ENCODE assay signal across 1 cellular context in genomic region chr2:166329465-166329864, GRCh38.
TF ChIP-seq lines count a peak whose summit lies in the region.

No MANE protein-coding gene starts in this region.

TF ChIP-seq in HepG2, 621 proteins besides CTCF, POLR2A, EP300 and RAD21 (continued from another document and continues in another):
- no peak for TF ChIP-seq ZNF576 (CRISPR knock-in tag; IDR thresholded peaks at IDR 0.05)
- TF ChIP-seq ZNF572 (CRISPR knock-in tag; IDR thresholded peaks at IDR 0.05), result no peak
- TF ChIP-seq KLF16 (CRISPR knock-in tag; IDR thresholded peaks at IDR 0.05), result peak in 1 of 2 experiments; percentile 72; a peak in 2 of 4 replicates
- TF ChIP-seq PLRG1 (conservative IDR thresholded peaks at IDR 0.05), result no peak
- no peak for TF ChIP-seq TIGD3 (CRISPR knock-in tag; IDR thresholded peaks at IDR 0.05; ENCODE audit: borderline replicate concordance)
- 0 out of 2 replicates have a peak, but pooled peaks have one; percentile 17 for TF ChIP-seq NCOA1 (CRISPR knock-in tag; IDR thresholded peaks at IDR 0.05)
- TF ChIP-seq TP53 (CRISPR knock-in tag; conservative IDR thresholded peaks at IDR 0.05), result no peak
- no peak for TF ChIP-seq MAZ (IDR thresholded peaks at IDR 0.05; ENCODE audit: borderline replicate concordance, low read depth, low read length)
- TF ChIP-seq MAZ (CRISPR knock-in tag; IDR thresholded peaks at IDR 0.05; ENCODE audit: low read depth), result peak; percentile 53; the same call in 1 of the 2 replicates
- no peak for TF ChIP-seq SNAPC2 (CRISPR knock-in tag; IDR thresholded peaks at IDR 0.05)
- TF ChIP-seq KDM2A (CRISPR knock-in tag; IDR thresholded peaks at IDR 0.05; ENCODE audit: borderline replicate concordance, low read depth), result no peak
- TF ChIP-seq ZBTB3 (CRISPR knock-in tag; IDR thresholded peaks at IDR 0.05; ENCODE audit: borderline replicate concordance, low read depth), result no peak
- TF ChIP-seq HNF1B (CRISPR knock-in tag; IDR thresholded peaks at IDR 0.05), result peak; percentile 67
- TF ChIP-seq RELA (CRISPR knock-in tag; IDR thresholded peaks at IDR 0.05), result no peak
- TF ChIP-seq ZNF839 (CRISPR knock-in tag; IDR thresholded peaks at IDR 0.05; ENCODE audit: borderline replicate concordance), result no peak
- TF ChIP-seq XBP1 (CRISPR knock-in tag; IDR thresholded peaks at IDR 0.05), result no peak
- no peak for TF ChIP-seq E2F1 (CRISPR knock-in tag; IDR thresholded peaks at IDR 0.05)
- no peak for TF ChIP-seq HES4 (CRISPR knock-in tag; IDR thresholded peaks at IDR 0.05; ENCODE audit: borderline replicate concordance)
- TF ChIP-seq ZNF567 (CRISPR knock-in tag; IDR thresholded peaks at IDR 0.05; ENCODE audit: borderline replicate concordance), result 0 out of 2 replicates have a peak, but pooled peaks have one; percentile 60
- no peak for TF ChIP-seq ZHX1 (CRISPR knock-in tag; IDR thresholded peaks at IDR 0.05; ENCODE audit: low read depth)
- TF ChIP-seq SMAD1 (CRISPR knock-in tag; IDR thresholded peaks at IDR 0.05; ENCODE audit: borderline replicate concordance, low read depth), result no peak
- TF ChIP-seq PITX1 (CRISPR knock-in tag; IDR thresholded peaks at IDR 0.05), result peak; percentile 95
- TF ChIP-seq ZNF367 (CRISPR knock-in tag; IDR thresholded peaks at IDR 0.05; ENCODE audit: borderline replicate concordance), result no peak
- peak; percentile 100 for TF ChIP-seq FOXP1 (IDR thresholded peaks at IDR 0.05)
- peak; percentile 100 for TF ChIP-seq FOXP1 (CRISPR knock-in tag; IDR thresholded peaks at IDR 0.05)
- no peak for TF ChIP-seq TGIF2 (CRISPR knock-in tag; IDR thresholded peaks at IDR 0.05)
- TF ChIP-seq ZFY (CRISPR knock-in tag; IDR thresholded peaks at IDR 0.05), result no peak
- TF ChIP-seq ZSCAN5A (CRISPR knock-in tag; IDR thresholded peaks at IDR 0.05; ENCODE audit: borderline replicate concordance), result peak; percentile 62; the same call in 1 of the 2 replicates
- TF ChIP-seq ZNF550 (CRISPR knock-in tag; IDR thresholded peaks at IDR 0.05; ENCODE audit: borderline replicate concordance), result no peak
- TF ChIP-seq ZNF143 (CRISPR knock-in tag; IDR thresholded peaks at IDR 0.05), result no peak
- TF ChIP-seq ZNF792 (CRISPR knock-in tag; IDR thresholded peaks at IDR 0.05), result no peak; the same call in 1 of the 2 replicates
- TF ChIP-seq ZNF414 (CRISPR knock-in tag; IDR thresholded peaks at IDR 0.05), result no peak
- TF ChIP-seq KDM5A (IDR thresholded peaks at IDR 0.05; ENCODE audit: borderline replicate concordance, low read length), result 0 out of 2 replicates have a peak, but pooled peaks have one; percentile 10
- 0 out of 2 replicates have a peak, but pooled peaks have one; percentile 30 for TF ChIP-seq DMAP1 (CRISPR knock-in tag; IDR thresholded peaks at IDR 0.05)
- 0 out of 2 replicates have a peak, but pooled peaks have one; percentile 57 for TF ChIP-seq HOXA5 (CRISPR knock-in tag; IDR thresholded peaks at IDR 0.05)
- no peak for TF ChIP-seq MTA3 (CRISPR knock-in tag; IDR thresholded peaks at IDR 0.05)
- TF ChIP-seq RXRA (CRISPR knock-in tag; IDR thresholded peaks at IDR 0.05), result no peak
- TF ChIP-seq ZNF501 (CRISPR knock-in tag; IDR thresholded peaks at IDR 0.05), result no peak
- peak; percentile 85; the same call in 1 of the 2 replicates for TF ChIP-seq SALL1 (CRISPR knock-in tag; IDR thresholded peaks at IDR 0.05)
- TF ChIP-seq ZNF564 (CRISPR knock-in tag; IDR thresholded peaks at IDR 0.05), result peak; percentile 53; the same call in 1 of the 2 replicates
- no peak for TF ChIP-seq ZBTB33 (CRISPR knock-in tag; IDR thresholded peaks at IDR 0.05)
- no peak for TF ChIP-seq CC2D1A (CRISPR knock-in tag; IDR thresholded peaks at IDR 0.05)
- no peak for TF ChIP-seq KDM4B (CRISPR knock-in tag; IDR thresholded peaks at IDR 0.05)
- TF ChIP-seq SOX5 (CRISPR knock-in tag; IDR thresholded peaks at IDR 0.05; ENCODE audit: borderline replicate concordance), result peak; percentile 92
- peak; percentile 76; the same call in 1 of the 2 replicates for TF ChIP-seq TARDBP (CRISPR knock-in tag; IDR thresholded peaks at IDR 0.05)
- TF ChIP-seq HMGXB4 (CRISPR knock-in tag; IDR thresholded peaks at IDR 0.05; ENCODE audit: borderline replicate concordance in 1 of 2, low read depth in 1 of 2), result peak in 1 of 2 experiments; percentile 37; a peak in 1 of 4 replicates
- peak; percentile 93 for TF ChIP-seq HMG20A (CRISPR knock-in tag; IDR thresholded peaks at IDR 0.05; ENCODE audit: borderline replicate concordance)
- TF ChIP-seq ZSCAN25 (CRISPR knock-in tag; IDR thresholded peaks at IDR 0.05), result peak; percentile 36; the same call in 1 of the 2 replicates
